In genomic region chr21:40841524-40842196, GRCh38 we compare ENCODE assay signal across 9 cellular contexts. TPM values are rescaled to one million over a fixed set of nuclear protein-coding genes. Genes with fewer than 3 reads are reported as not detected.
DNase-seq lines count a peak whose midpoint lies in the region; ATAC-seq, FAIRE-seq and TF ChIP-seq lines count a peak whose summit lies in the region.
"Had no signal": no experiment of that assay in that cellular context is flagged by ENCODE, and none has a peak within 500 bp of the region (broad histone marks: within the 10 kb centered on the region; RNA-seq: fewer than 3 reads in every experiment).

No MANE protein-coding gene starts in this region.

- no peak for TF ChIP-seq POLR2A in esophagus muscularis mucosa (IDR thresholded peaks at IDR 0.05; ENCODE audit: low read depth)

- ATAC-seq in pancreas, result peak; percentile 82 to 98 (median 93)
- no peak for ATAC-seq in HG03135 (IDR thresholded peaks at IDR 0.05; ENCODE audit: unreplicated experiment)
- ATAC-seq in GM21619 (IDR thresholded peaks at IDR 0.05; ENCODE audit: unreplicated experiment), result no peak
- ATAC-seq: stimulated activated naive CD8-positive, alpha-beta T cell treated with anti-CD3 and anti-CD28 coated beads, Interleukin-15, amount 100 ng/mL, for 72 hours had no signal

- intact Hi-C loops in esophagus muscularis mucosa (cut with DNase I) (no loop called here), pancreas (cut with DNase I) (loop anchor here in 1 of 3 donors (10.0 kb wide), 2 partner anchors 233 to 367 kb away; no protein-coding TSS in a partner anchor)

- peak overlapping the region; percentile 36 to 50 (median 37) for H3K4me3 ChIP-seq in esophagus muscularis mucosa
- peak overlapping the region in 1 of 4 donors; percentile 35 for H3K4me3 ChIP-seq in pancreas

- in situ Hi-C loops in GM13976 (cut with MboI; ENCODE audit: low sequenced_read_pairs, unreplicated experiment), result no loop called here

- H3K4me1 ChIP-seq in esophagus muscularis mucosa (peaks cover 6 to 18% (median 11%) of the 10 kb centered on the region in 4 donors), pancreas (no peaks in the 10 kb centered on the region)

- peak; percentile 40 for DNase-seq in H4 (ENCODE audit: low spot score)
- peak; percentile 33 for DNase-seq in NCI-H460 (ENCODE audit: extremely low read depth, low read depth)
- DNase-seq in esophagus muscularis mucosa (ENCODE audit: extremely low spot score), result peak; percentile 91
- DNase-seq in pancreas, result peak; percentile 36 to 85 (median 60)
- DNase-seq in GM13976 (ENCODE audit: low spot score), result no peak
- DNase-seq in NAMALWA (ENCODE audit: low spot score), result no peak

- 2% methylated on average over 18 of the region's 39 CpGs for WGBS in esophagus muscularis mucosa
- WGBS in pancreas, 2 donors, result 0 to 1% methylated on average over 39 of the region's 39 CpGs

- H3K27me3 ChIP-seq in esophagus muscularis mucosa, result peaks cover 0 to 58% (median 0%) of the 10 kb centered on the region in 4 donors
- H3K27me3 ChIP-seq in pancreas, result peaks cover 0 to 51% (median 10%) of the 10 kb centered on the region in 4 donors

- H3K27ac ChIP-seq in esophagus muscularis mucosa (replicated peaks in 1 of 4), result no peak overlapping the region
- no peak overlapping the region for H3K27ac ChIP-seq in pancreas

- H3K36me3 ChIP-seq in esophagus muscularis mucosa, result no peaks in the 10 kb centered on the region
- no peaks in the 10 kb centered on the region for H3K36me3 ChIP-seq in pancreas

- TF ChIP-seq EP300 in esophagus muscularis mucosa (IDR thresholded peaks at IDR 0.05), result no peak

- TF ChIP-seq CTCF in esophagus muscularis mucosa (IDR thresholded peaks at IDR 0.05), result peak in 2 of 3 experiments; percentile 11 to 43
- TF ChIP-seq CTCF in pancreas (IDR thresholded peaks at IDR 0.05), result peak in 3 of 4 donors; percentile 42 to 46 (median 46)
- TF ChIP-seq CTCF in GM13976 (IDR thresholded peaks at IDR 0.05; ENCODE audit: borderline replicate concordance, control extremely low read depth, extremely low read depth, insufficient read depth, missing control alignments), result no peak

- no peak for FAIRE-seq in pancreas (lab: Jason Lieb, UNC)

- no peaks in the 10 kb centered on the region for H3K9me3 ChIP-seq in esophagus muscularis mucosa
- H3K9me3 ChIP-seq in pancreas, result no peaks in the 10 kb centered on the region

RNA-seq across cellular contexts. Expression of gene DSCAM, which starts 5.3 kb away (rescaled TPM):
- total RNA-seq in H4 (2014; rRNA removed; shearing (Covaris generic)), result 0.02 TPM in 1 of 2 replicates, not detected in the other
- not detected in 2 replicates for total RNA-seq in NCI-H460 (2014; rRNA removed; shearing (Covaris generic))
- not detected in 2 replicates for polyA plus RNA-seq in NCI-H460 (2014; cell fraction: nucleus; rRNA removed)
- total RNA-seq in esophagus muscularis mucosa, result under 1 TPM in 3 of 4 donors, not detected in 1; 0.06 to 0.42 (median 0.17) TPM
- under 1 TPM; 0.05 to 0.29 (median 0.13) TPM for total RNA-seq in pancreas
- under 1 TPM; 0.15 to 0.77 TPM for polyA plus RNA-seq in pancreas

Comparison
In these comparisons a context has a peak if more than half of its experiments do, and no peak if none do; other contexts are left out.
1. DNase-seq: peak in H4 (single experiment), NCI-H460 (single experiment), esophagus muscularis mucosa (single experiment) and pancreas (6 of 6); none in GM13976 (single experiment) and NAMALWA (single experiment).
2. ATAC-seq: peak in pancreas (4 of 4); none in HG03135 (single experiment) and GM21619 (single experiment).